Comparison of ENCODE assay signal across 1 cellular context in the genomic region with DNA sequence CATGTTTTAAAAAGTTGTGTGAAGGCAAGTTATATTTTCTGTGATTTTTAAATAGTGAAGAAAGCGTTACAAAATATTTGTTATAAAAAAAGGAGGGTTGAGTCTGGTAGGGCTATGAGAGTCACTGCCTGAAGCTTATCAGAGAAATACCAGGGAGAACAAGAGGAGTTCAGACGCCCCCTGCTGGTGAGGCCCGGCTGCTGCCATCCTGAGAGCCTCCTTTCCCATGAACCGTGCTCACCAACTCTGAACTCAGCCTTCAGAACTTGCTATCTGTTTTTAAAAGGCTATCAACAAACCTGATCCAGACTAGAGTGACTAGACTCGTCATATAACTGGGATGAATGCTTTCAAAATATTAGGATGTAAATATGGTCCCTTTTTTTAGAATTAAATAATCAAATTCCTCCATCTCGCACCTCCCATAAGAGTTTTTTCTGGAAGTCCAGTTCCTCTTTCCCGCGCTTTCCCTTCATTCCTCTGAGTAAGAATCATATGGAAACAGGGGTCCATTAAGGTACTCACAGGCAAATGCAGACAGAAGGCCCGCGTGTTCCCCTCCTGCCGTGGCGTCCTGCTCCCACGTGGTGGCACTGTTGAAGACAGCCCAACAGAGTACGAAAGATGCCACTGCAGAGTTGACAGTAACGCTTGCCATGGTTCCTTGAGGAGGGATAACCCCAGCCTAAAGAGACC.
TF ChIP-seq lines count a peak whose summit lies in the region.

No MANE protein-coding gene starts in this region.

TF ChIP-seq in GM23338, 12 proteins besides CTCF, POLR2A, EP300 and RAD21 (continued from another document):
- no peak for TF ChIP-seq ETS1 (IDR thresholded peaks at IDR 0.05)
